17 cellular contexts compared by ENCODE assay signal in the genomic region with DNA sequence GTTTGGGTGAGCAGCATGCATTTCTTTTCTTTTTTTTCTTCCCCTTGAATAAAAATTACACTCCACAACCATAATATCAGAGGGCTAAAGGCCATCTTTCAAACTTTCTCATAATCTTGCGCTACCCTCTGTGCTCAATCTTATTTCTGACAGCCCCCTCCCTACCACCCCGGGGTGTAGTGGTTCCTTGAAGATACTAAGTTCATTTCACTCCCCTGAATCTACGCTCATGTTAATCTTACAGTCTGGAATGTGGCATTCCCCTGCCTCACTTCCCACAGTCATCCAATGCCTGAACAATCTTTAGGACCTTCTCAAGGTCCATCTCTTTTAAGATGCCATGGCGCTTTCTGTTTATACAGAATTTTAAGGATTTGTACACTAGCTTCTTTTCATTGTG. TPM values are rescaled to one million over a fixed set of nuclear protein-coding genes. Genes with fewer than 3 reads are reported as not detected.
DNase-seq lines count a peak whose midpoint lies in the region; ATAC-seq and TF ChIP-seq lines count a peak whose summit lies in the region.
"Had no signal": no experiment of that assay in that cellular context is flagged by ENCODE, and none has a peak within 500 bp of the region (broad histone marks: within the 10 kb centered on the region; RNA-seq: fewer than 3 reads in every experiment).

No MANE protein-coding gene starts in this region.

- H3K4ac ChIP-seq in trophoblast cell (ENCODE audit: low read depth, low read length) = no peak overlapping the region

- H4K12ac ChIP-seq in trophoblast cell (ENCODE audit: low read depth, low read length) = no peak overlapping the region

- H3K9me3 ChIP-seq in endodermal cell (ENCODE audit: control insufficient read depth, low read length) = no peaks in the 10 kb centered on the region
- H3K9me3 ChIP-seq in trophoblast cell (ENCODE audit: insufficient read depth, low read depth, low read length) = no peaks in the 10 kb centered on the region
- H3K9me3 ChIP-seq: BE2C had no signal

- H3K27ac Mint-ChIP-seq in brain (peak overlapping the region in 3 of 5 experiments; percentile 23 to 73 (median 52)), endodermal cell (peak overlapping the region; percentile 54), type B pancreatic cell (peak overlapping the region; percentile 2)
- H3K27ac Mint-ChIP-seq: CD4-positive, alpha-beta memory T cell had no signal

- H3K9me3 Mint-ChIP-seq in brain (no peaks in the 10 kb centered on the region), endodermal cell (no peaks in the 10 kb centered on the region), type B pancreatic cell (no peaks in the 10 kb centered on the region)
- H3K9me3 Mint-ChIP-seq: CD4-positive, alpha-beta memory T cell had no signal

- H3K27me3 Mint-ChIP-seq in brain (peaks cover 4% of the 10 kb centered on the region), endodermal cell (ENCODE audit: insufficient read depth) (peaks cover 8% of the 10 kb centered on the region), type B pancreatic cell (peaks cover 7% of the 10 kb centered on the region)

- H3K4me1 Mint-ChIP-seq in brain (peaks cover 95% of the 10 kb centered on the region), endodermal cell (peaks cover 53% of the 10 kb centered on the region), type B pancreatic cell (ENCODE audit: unreplicated experiment) (peaks cover 45% of the 10 kb centered on the region)
- H3K4me1 Mint-ChIP-seq: CD4-positive, alpha-beta memory T cell had no signal

- no peak overlapping the region for H3K27ac ChIP-seq in endodermal cell (ENCODE audit: low read depth, low read length)
- H3K27ac ChIP-seq in trophoblast cell (ENCODE audit: low read depth, low read length) = no peak overlapping the region

- peak overlapping the region; percentile 69 for H2BK120ac ChIP-seq in trophoblast cell (ENCODE audit: insufficient read depth, low read length, poor library complexity)

- peaks cover 3% of the 10 kb centered on the region for H3K79me2 ChIP-seq in trophoblast cell (ENCODE audit: control insufficient read depth, insufficient read depth, low read length, poor library complexity)

- peak overlapping the region; percentile 61 for H3K4me3 ChIP-seq in endodermal cell (ENCODE audit: low read length)
- H3K4me3 ChIP-seq in trophoblast cell (ENCODE audit: low read depth, low read length) = no peak overlapping the region

- H3K23ac ChIP-seq in trophoblast cell (ENCODE audit: low read length) = no peak overlapping the region

- H3K4me1 ChIP-seq in endodermal cell (ENCODE audit: control insufficient read depth, insufficient read depth, low read length) (peaks cover 10% of the 10 kb centered on the region), trophoblast cell (ENCODE audit: control insufficient read depth in 1 of 2, insufficient read depth in 2 of 2, low read length in 2 of 2) (peaks cover 31 to 38% of the 10 kb centered on the region in 2 experiments)

- TF ChIP-seq CTCF in brain (conservative IDR thresholded peaks at IDR 0.05) (no peak), endodermal cell (conservative IDR thresholded peaks at IDR 0.05) (no peak), type B pancreatic cell (conservative IDR thresholded peaks at IDR 0.05) (no peak)

- peak overlapping the region; percentile 68 for H2BK12ac ChIP-seq in trophoblast cell (ENCODE audit: low read length)

- DNase-seq in endodermal cell (peak; percentile 27), trophoblast cell (no peak), type B pancreatic cell (ENCODE audit: extremely low spot score, unreplicated experiment) (no peak), DMS153 treated with DMSO at 0.1 percent for 48 hours (lab: John Stamatoyannopoulos, UW; ENCODE audit: unreplicated experiment) (no peak)
- DNase-seq in activated CD8-positive, alpha-beta memory T cell treated with anti-CD3 and anti-CD28 coated beads for 24 hours = no peak
- DNase-seq: BE2C; CD4-positive, alpha-beta memory T cell; GF-D8; KBM-7; NCI-H1092; NCI-H2107; NCI-H345; NCI-H526 treated with DMSO at 0.1 percent for 48 hours; NK-92 treated with Interleukin-12 subunit alpha and Interleukin-12 subunit beta, amount 100 ng/mL, for 24 hours; RPMI8226 had no signal

- H4K8ac ChIP-seq in trophoblast cell (ENCODE audit: low read depth, low read length) = no peak overlapping the region

- H2AK5ac ChIP-seq in trophoblast cell (ENCODE audit: low read length) = no peak overlapping the region

- H3K79me1 ChIP-seq in trophoblast cell (ENCODE audit: low read length) = peaks cover 22% of the 10 kb centered on the region

- no peaks in the 10 kb centered on the region for H3K36me3 Mint-ChIP-seq in brain
- H3K36me3 Mint-ChIP-seq in endodermal cell (ENCODE audit: low read depth) = no peaks in the 10 kb centered on the region
- H3K36me3 Mint-ChIP-seq in type B pancreatic cell = no peaks in the 10 kb centered on the region
- H3K36me3 Mint-ChIP-seq: CD4-positive, alpha-beta memory T cell had no signal

- H3K4me2 ChIP-seq in trophoblast cell (ENCODE audit: low read length) = no peak overlapping the region

- H3K27me3 ChIP-seq in endodermal cell (ENCODE audit: control insufficient read depth, insufficient read depth, low read length, poor library complexity, severe bottlenecking) (no peaks in the 10 kb centered on the region), trophoblast cell (ENCODE audit: insufficient read depth, low read length) (no peaks in the 10 kb centered on the region)
- H3K27me3 ChIP-seq: BE2C had no signal

- H3K4me3 Mint-ChIP-seq in brain (peak overlapping the region in 4 of 5 experiments; percentile 6 to 55 (median 34)), endodermal cell (peak overlapping the region; percentile 3), type B pancreatic cell (peak overlapping the region; percentile 7)
- H3K4me3 Mint-ChIP-seq: CD4-positive, alpha-beta memory T cell had no signal

- peak overlapping the region; percentile 43 for H2BK5ac ChIP-seq in trophoblast cell (ENCODE audit: low read depth, low read length, poor library complexity)

- H3K36me3 ChIP-seq in endodermal cell (ENCODE audit: control insufficient read depth, insufficient read depth, low read length) = no peaks in the 10 kb centered on the region
- H3K36me3 ChIP-seq in trophoblast cell (ENCODE audit: control insufficient read depth in 1 of 2, insufficient read depth in 2 of 2, low read length in 2 of 2) = no peaks in the 10 kb centered on the region
- H3K36me3 ChIP-seq: BE2C had no signal

- peak overlapping the region; percentile 58 for H3K14ac ChIP-seq in trophoblast cell (ENCODE audit: low read length)

- no peak overlapping the region for H2AFZ ChIP-seq in trophoblast cell (ENCODE audit: insufficient read depth, low read length, poor library complexity)

- H4K91ac ChIP-seq in trophoblast cell (ENCODE audit: low read depth, low read length) = peak overlapping the region; percentile 26

- 73 to 74% methylated on average over 1 to 4 of the region's 4 CpGs for WGBS in endodermal cell (ENCODE audit: insufficient coverage in 1 of 2, insufficient read length in 1 of 2), 2 experiments
- no CpG with 5 or more reads among the region's 4 CpGs for WGBS in trophoblast cell (ENCODE audit: extremely low coverage, insufficient coverage, insufficient read length)

- H3K18ac ChIP-seq in trophoblast cell (ENCODE audit: low read length) = no peak overlapping the region

- ATAC-seq in GM21576 (IDR thresholded peaks at IDR 0.05; ENCODE audit: unreplicated experiment) = no peak

- H3K9ac ChIP-seq in endodermal cell (ENCODE audit: extremely low read depth, low read length, poor library complexity, severe bottlenecking) = peak overlapping the region; percentile 13
- H3K9ac ChIP-seq in trophoblast cell (ENCODE audit: low read length) = no peak overlapping the region

RNA-seq across cellular contexts. Expression of a gene that starts 9.0 kb away (rescaled TPM):
- polyA plus RNA-seq in brain (ENCODE audit: insufficient read depth, low read depth, low replicate concordance) = 5.7 TPM
- total RNA-seq in endodermal cell = 10 to 100 TPM; 61.2 to 86.1 TPM
- polyA plus RNA-seq in endodermal cell (2013, experiment 1 of 2) = 22.9 TPM
- 24.4 TPM for polyA plus RNA-seq in endodermal cell (2013, experiment 2 of 2)
- 35.3 and 35.7 TPM in 2 replicates for polyA plus RNA-seq in trophoblast cell (2013)
- total RNA-seq in type B pancreatic cell (ENCODE audit: low replicate concordance) = 80.1 and 120 TPM in 2 replicates

Comparison
In these comparisons a context has a peak if more than half of its experiments do, and no peak if none do; other contexts are left out.
1. H3K27ac Mint-ChIP-seq: peak in every context shown above with its lines; median percentile 54 in endodermal cell; 52 in brain; 2 in type B pancreatic cell.